ENCODE assay signal across 13 cellular contexts in genomic region chr4:16582526-16582925, GRCh38.
A peak's percentile ranks its signal among the peaks of the same experiment; 100 is the strongest.
DNase-seq lines count a peak whose midpoint lies in the region; ATAC-seq, FAIRE-seq and TF ChIP-seq lines count a peak whose summit lies in the region.
"Had no signal": no experiment of that assay in that cellular context is flagged by ENCODE, and none has a peak within 500 bp of the region (broad histone marks: within the 10 kb centered on the region; RNA-seq: fewer than 3 reads in every experiment).

No MANE protein-coding gene starts in this region.

- H2BK120ac ChIP-seq in H9 (ENCODE audit: low read depth, low read length, poor library complexity, severe bottlenecking), result no peak overlapping the region

- peak overlapping the region in 1 of 3 experiments; percentile 35; a peak in 2 of 7 replicates for H3K27ac Mint-ChIP-seq in H9
- H3K27ac Mint-ChIP-seq: activated T-cell treated with anti-CD3 and anti-CD28 coated beads, Interleukin-2, amount 50 U/mL, for 24 hours; CD4-positive, alpha-beta T cell had no signal

- no peak overlapping the region for H2BK15ac ChIP-seq in H9 (ENCODE audit: low read depth, low read length)

- H3K27ac ChIP-seq in H9 (ENCODE audit: insufficient read length, low read depth, low read length), result no peak overlapping the region

- no peaks in the 10 kb centered on the region for H3K27me3 ChIP-seq in H9 (ENCODE audit: insufficient read depth, low read length)

- 0 out of 4 replicates have a peak, but pooled peaks cover 0 to 5% of the 10 kb centered on the region in 2 experiments for H3K4me1 Mint-ChIP-seq in H9

- FAIRE-seq in D721Med (lab: Jason Lieb, UNC), result no peak

- no peak overlapping the region for H3K23ac ChIP-seq in H9 (ENCODE audit: insufficient read length, low read depth, low read length)

- no peak overlapping the region for H3K4ac ChIP-seq in H9 (ENCODE audit: low read depth, low read length)

- H3K56ac ChIP-seq in H9 (ENCODE audit: insufficient read length, low read depth, low read length), result no peak overlapping the region

- no CpG with 5 or more reads among the region's 10 CpGs for WGBS in H9 (ENCODE audit: extremely low coverage, insufficient read length, low lambda C conversion rate)

- H3K36me3 Mint-ChIP-seq in H9 (ENCODE audit: insufficient read depth in 1 of 3, low read depth in 3 of 3), result peaks cover 3 to 16% (median 7%) of the 10 kb centered on the region in 3 experiments; a peak in 3 of 7 replicates

- H3K4me1 ChIP-seq in H9 (ENCODE audit: insufficient read depth, low read length), result no peaks in the 10 kb centered on the region

- no peaks in the 10 kb centered on the region for H3K9me3 Mint-ChIP-seq in H9
- H3K9me3 Mint-ChIP-seq: CD4-positive, alpha-beta T cell had no signal

- H3K23me2 ChIP-seq in H9 (ENCODE audit: insufficient read length, low read depth, low read length, poor library complexity, severe bottlenecking), result no peaks in the 10 kb centered on the region

- H3K79me2 ChIP-seq in H9 (ENCODE audit: insufficient read depth, low read length), result no peaks in the 10 kb centered on the region

- no peak overlapping the region for H3K18ac ChIP-seq in H9 (ENCODE audit: insufficient read length, low read depth, low read length)

- no peak overlapping the region for H2AK5ac ChIP-seq in H9 (ENCODE audit: insufficient read length, low read length)

- H3K4me2 ChIP-seq in H9 (ENCODE audit: insufficient read depth, insufficient read length, low read length), result no peak overlapping the region

- H3K79me1 ChIP-seq in H9 (ENCODE audit: insufficient read depth, low read depth, low read length, poor library complexity, severe bottlenecking), result no peaks in the 10 kb centered on the region

- no peak overlapping the region for H2BK20ac ChIP-seq in H9 (ENCODE audit: low read depth, low read length, poor library complexity, severe bottlenecking)

- ATAC-seq in GM18909 (IDR thresholded peaks at IDR 0.05; ENCODE audit: poor library complexity, unreplicated experiment) (no peak), GM18519 (IDR thresholded peaks at IDR 0.05; ENCODE audit: low FRiP score, unreplicated experiment) (no peak)

- H4K91ac ChIP-seq in H9 (ENCODE audit: insufficient read length, low read depth, low read length), result no peak overlapping the region

- no peak overlapping the region for H2BK12ac ChIP-seq in H9 (ENCODE audit: insufficient read length, low read depth, low read length)

- H4K20me1 ChIP-seq in H9 (ENCODE audit: control insufficient read depth, insufficient read depth, insufficient read length), result no peaks in the 10 kb centered on the region

- no peak overlapping the region for H2AFZ ChIP-seq in H9 (ENCODE audit: low read length)

- H4K8ac ChIP-seq in H9 (replicated peaks; ENCODE audit: insufficient read length, low read depth, low read length), result no peak overlapping the region

- no peak for DNase-seq in D721Med (ENCODE audit: insufficient read length, low spot score)
- DNase-seq in H9, result peak; percentile 72
- DNase-seq in SK-N-DZ (ENCODE audit: low spot score), result peak; percentile 8
- peak; percentile 74 for DNase-seq in iPS-NIHi7 (ENCODE audit: extremely low spot score)
- no peak for DNase-seq in activated gamma-delta T cell (lab: John Stamatoyannopoulos, UW)
- no peak for DNase-seq in stimulated activated naive CD4-positive, alpha-beta T cell treated with Interleukin-2 at 50 U/mL for 16 hours (lab: John Stamatoyannopoulos, UW)
- DNase-seq: activated T-cell treated with anti-CD3 and anti-CD28 coated beads, Interleukin-2, amount 50 U/mL, for 24 hours; anterior cingulate cortex; CD4-positive, alpha-beta T cell; effector CD8-positive, alpha-beta T cell; NCI-H1092 had no signal

- no peak overlapping the region for H3K4me3 Mint-ChIP-seq in H9
- H3K4me3 Mint-ChIP-seq: activated T-cell treated with anti-CD3 and anti-CD28 coated beads, Interleukin-2, amount 50 U/mL, for 24 hours; CD4-positive, alpha-beta T cell had no signal

- H3T11ph ChIP-seq in H9 (ENCODE audit: low read length), result no peak overlapping the region

- no peaks in the 10 kb centered on the region for H3K27me3 Mint-ChIP-seq in H9 (ENCODE audit: low read depth)
- H3K27me3 Mint-ChIP-seq: activated T-cell treated with anti-CD3 and anti-CD28 coated beads, Interleukin-2, amount 50 U/mL, for 24 hours; CD4-positive, alpha-beta T cell had no signal

- no peak overlapping the region for H3K9ac ChIP-seq in H9 (ENCODE audit: extremely low read depth, insufficient read length, low read length)

- no peak overlapping the region for H2BK5ac ChIP-seq in H9 (ENCODE audit: insufficient read length, low read length)

- no peak overlapping the region for H3K14ac ChIP-seq in H9 (ENCODE audit: insufficient read depth, low read length)

- no peaks in the 10 kb centered on the region for H3K9me3 ChIP-seq in H9 (ENCODE audit: control insufficient read depth, low read depth, low read length)

- H4K5ac ChIP-seq in H9 (ENCODE audit: insufficient read length, low read depth, low read length), result no peak overlapping the region

- TF ChIP-seq CTCF in D721Med (IDR thresholded peaks at IDR 0.05; ENCODE audit: insufficient read depth, missing control alignments) (peak; percentile 21), H9 (conservative IDR thresholded peaks at IDR 0.05) (peak; percentile 79)

Comparison
In these comparisons a context has a peak if more than half of its experiments do, and no peak if none do; other contexts are left out.
1. DNase-seq: peak in H9 (single experiment), SK-N-DZ (single experiment) and iPS-NIHi7 (single experiment); none in D721Med (single experiment), activated gamma-delta T cell (single experiment) and stimulated activated naive CD4-positive, alpha-beta T cell treated with Interleukin-2 at 50 U/mL for 16 hours (single experiment).